ENCODE assay signal across 14 cellular contexts in genomic region chr11:8905528-8906165, GRCh38. TPM values are rescaled to one million over a fixed set of nuclear protein-coding genes. Genes with fewer than 3 reads are reported as not detected.
DNase-seq lines count a peak whose midpoint lies in the region; ATAC-seq, FAIRE-seq and TF ChIP-seq lines count a peak whose summit lies in the region.
"Had no signal": no experiment of that assay in that cellular context is flagged by ENCODE, and none has a peak within 500 bp of the region (broad histone marks: within the 10 kb centered on the region; RNA-seq: fewer than 3 reads in every experiment).

No MANE protein-coding gene starts in this region.

- H3K9me3 ChIP-seq in mammary epithelial cell (replicated peaks; ENCODE audit: insufficient read depth, low read length) (no peaks in the 10 kb centered on the region), keratinocyte (ENCODE audit: control insufficient read depth, low read depth, low read length) (no peaks in the 10 kb centered on the region)
- H3K9me3 ChIP-seq: pancreas had no signal

- no peaks in the 10 kb centered on the region for H4K20me1 ChIP-seq in mammary epithelial cell (ENCODE audit: insufficient read depth, low read length)
- no peaks in the 10 kb centered on the region for H4K20me1 ChIP-seq in keratinocyte (ENCODE audit: control insufficient read depth, extremely low read depth, insufficient read depth, low read length)
- H4K20me1 ChIP-seq: BLaER1 treated with 17β-estradiol and CSF1 and Interleukin-3, amounts not matched to agents 10 nM and 100 nM had no signal

- FAIRE-seq in keratinocyte (lab: Jason Lieb, UNC) (peak; percentile 65), frontal cortex (lab: Jason Lieb, UNC) (no peak)

- no peak for ATAC-seq in effector memory CD8-positive, alpha-beta T cell (replicated peaks)
- ATAC-seq in HG03442 (IDR thresholded peaks at IDR 0.05; ENCODE audit: unreplicated experiment): no peak
- ATAC-seq: pancreas had no signal

- H3K36me3 Mint-ChIP-seq in effector memory CD8-positive, alpha-beta T cell (ENCODE audit: insufficient read depth): peaks cover 12% of the 10 kb centered on the region

- H3K4me1 Mint-ChIP-seq in effector memory CD8-positive, alpha-beta T cell (ENCODE audit: low read depth in 2 of 2): peaks cover 8 to 17% of the 10 kb centered on the region in 2 donors

- no peaks in the 10 kb centered on the region for H3K79me2 ChIP-seq in mammary epithelial cell (ENCODE audit: insufficient read depth, low read length)
- H3K79me2 ChIP-seq in keratinocyte (ENCODE audit: control insufficient read depth, insufficient read depth, low read length): no peaks in the 10 kb centered on the region

- no peak overlapping the region for H3K4me3 Mint-ChIP-seq in effector memory CD8-positive, alpha-beta T cell
- H3K4me3 Mint-ChIP-seq: activated B cell treated with CpG ODN at 0.5 μM for 24 hours had no signal

- H3K9me3 Mint-ChIP-seq in effector memory CD8-positive, alpha-beta T cell: no peaks in the 10 kb centered on the region

- peak overlapping the region; percentile 79 for H3K27ac ChIP-seq in mammary epithelial cell (ENCODE audit: insufficient read depth, low read depth, low read length)
- peak overlapping the region; percentile 78 for H3K27ac ChIP-seq in keratinocyte (ENCODE audit: control insufficient read depth, insufficient read depth, low read length)
- H3K27ac ChIP-seq: BLaER1 treated with 17β-estradiol and CSF1 and Interleukin-3, amounts not matched to agents 10 nM and 100 nM; pancreas had no signal

- in situ Hi-C loops in mammary epithelial cell (cut with MboI; ENCODE audit: low sequenced_read_pairs in 2 of 2): no loop called here

- H3K4me2 ChIP-seq in mammary epithelial cell (ENCODE audit: insufficient read depth, low read depth, low read length) (peak overlapping the region; percentile 71), keratinocyte (ENCODE audit: control insufficient read depth, extremely low read depth, insufficient read depth, low read depth, low read length) (peak overlapping the region; percentile 52)
- H3K4me2 ChIP-seq: BLaER1 treated with 17β-estradiol and CSF1 and Interleukin-3, amounts not matched to agents 10 nM and 100 nM had no signal

- TF ChIP-seq CTCF in BJ (IDR thresholded peaks at IDR 0.05; ENCODE audit: insufficient read depth, low read depth, low read length): no peak
- no peak for TF ChIP-seq CTCF in mammary epithelial cell (conservative IDR thresholded peaks at IDR 0.05 in 1 of 2, IDR thresholded peaks at IDR 0.05 in 1 of 2; ENCODE audit: extremely low read depth in 1 of 2, insufficient read depth in 1 of 2, low read depth in 1 of 2, low read length in 2 of 2)
- no peak for TF ChIP-seq CTCF in keratinocyte (optimal IDR thresholded peaks at IDR 0.05 in 1 of 3, IDR thresholded peaks at IDR 0.05 in 1 of 3, conservative IDR thresholded peaks at IDR 0.05 in 1 of 3; ENCODE audit: extremely low read depth in 1 of 3, insufficient read depth in 2 of 3, low read length in 3 of 3)

- H3K9ac ChIP-seq in mammary epithelial cell (ENCODE audit: insufficient read depth, low read length) (peak overlapping the region; percentile 19), keratinocyte (ENCODE audit: control insufficient read depth, extremely low read depth, insufficient read depth, low read length) (peak overlapping the region; percentile 46)
- H3K9ac ChIP-seq: BLaER1 treated with 17β-estradiol and CSF1 and Interleukin-3, amounts not matched to agents 10 nM and 100 nM had no signal

- peaks cover 0 to 13% of the 10 kb centered on the region in 2 donors for H3K27me3 Mint-ChIP-seq in effector memory CD8-positive, alpha-beta T cell

- CTCF ChIA-PET in BJ (lab: Yijun Ruan, JAX): no interaction called here
- CTCF ChIA-PET in mammary epithelial cell (lab: Charles Lee; ENCODE audit: low non-redundant PET): no interaction called here

- dilution Hi-C loops in mammary epithelial cell (cut with HindIII; ENCODE audit: low sequenced_read_pairs) (no loop called here), keratinocyte (cut with MboI; ENCODE audit: extremely low pct_ligation_motif_present, low sequenced_read_pairs) (no loop called here)

- 15% methylated on average over 5 of the region's 5 CpGs for WGBS in mammary epithelial cell (ENCODE audit: low coverage, missing lambda C conversion rate)

- H3K27ac Mint-ChIP-seq in effector memory CD8-positive, alpha-beta T cell: no peak overlapping the region
- H3K27ac Mint-ChIP-seq: activated B cell treated with CpG ODN at 0.5 μM for 24 hours had no signal

- no peaks in the 10 kb centered on the region for H3K9me1 ChIP-seq in keratinocyte (ENCODE audit: control insufficient read depth, extremely low read depth, insufficient read depth, low read length)

- DNase-seq in BJ (ENCODE audit: low read depth): peak; percentile 61
- DNase-seq in LHCN-M2 (ENCODE audit: low read depth): peak; percentile 86
- peak; percentile 86 for DNase-seq in mammary epithelial cell
- no peak for DNase-seq in keratinocyte (ENCODE audit: low read depth, low spot score)
- no peak for DNase-seq in frontal cortex (ENCODE audit: low spot score in 2 of 2)
- DNase-seq in effector memory CD8-positive, alpha-beta T cell: no peak
- DNase-seq in head of caudate nucleus: no peak
- DNase-seq: activated B cell treated with CpG ODN at 0.5 μM for 24 hours, GF-D8, KG1, pancreas had no signal

- no peaks in the 10 kb centered on the region for H3K36me3 ChIP-seq in BJ (ENCODE audit: control insufficient read depth, insufficient read depth, low read length)
- no peaks in the 10 kb centered on the region for H3K36me3 ChIP-seq in mammary epithelial cell (ENCODE audit: insufficient read depth, low read length)
- no peaks in the 10 kb centered on the region for H3K36me3 ChIP-seq in keratinocyte (ENCODE audit: control insufficient read depth in 2 of 2, extremely low read depth in 1 of 2, insufficient read depth in 2 of 2, low read length in 2 of 2)
- H3K36me3 ChIP-seq: BLaER1 treated with 17β-estradiol and CSF1 and Interleukin-3, amounts not matched to agents 10 nM and 100 nM; pancreas had no signal

- H3K4me1 ChIP-seq in mammary epithelial cell (ENCODE audit: insufficient read depth, low read length): peaks cover 30% of the 10 kb centered on the region
- H3K4me1 ChIP-seq in keratinocyte (ENCODE audit: control insufficient read depth, extremely low read depth, insufficient read depth, low read length): peaks cover 31% of the 10 kb centered on the region
- H3K4me1 ChIP-seq: pancreas had no signal

- no peak overlapping the region for H2AFZ ChIP-seq in mammary epithelial cell (ENCODE audit: low read depth, low read length)
- H2AFZ ChIP-seq in keratinocyte (ENCODE audit: control insufficient read depth, low read length): peak overlapping the region; percentile 42

- BruUV-seq in mammary epithelial cell (replicated peaks; lab: Mats Ljungman, UMichigan): TSS peak; percentile 91

- intact Hi-C loops in mammary epithelial cell (cut with micrococcal nuclease) (loop anchor here (1.0 kb wide), 2 partner anchors 35 to 91 kb away; no protein-coding TSS in a partner anchor), head of caudate nucleus (cut with DNase I) (no loop called here)

- H3K27me3 ChIP-seq in BJ (ENCODE audit: control insufficient read depth, insufficient read depth, low read length) (no peaks in the 10 kb centered on the region), mammary epithelial cell (ENCODE audit: insufficient read depth, low read length) (no peaks in the 10 kb centered on the region), keratinocyte (ENCODE audit: control insufficient read depth, extremely low read depth, insufficient read depth, low read length) (no peaks in the 10 kb centered on the region)
- H3K27me3 ChIP-seq: BLaER1 treated with 17β-estradiol and CSF1 and Interleukin-3, amounts not matched to agents 10 nM and 100 nM; pancreas had no signal

- H3K4me3 ChIP-seq in BJ (ENCODE audit: low read depth, low read length) (no peak overlapping the region), mammary epithelial cell (replicated peaks in 1 of 3; ENCODE audit: insufficient read depth in 1 of 3, low read depth in 2 of 3, low read length in 3 of 3) (peak overlapping the region in 1 of 3 experiments; percentile 13), keratinocyte (ENCODE audit: control insufficient read depth in 2 of 3, extremely low read depth in 1 of 3, insufficient read depth in 2 of 3, low read depth in 1 of 3, low read length in 3 of 3) (no peak overlapping the region)
- H3K4me3 ChIP-seq: BLaER1 treated with 17β-estradiol and CSF1 and Interleukin-3, amounts not matched to agents 10 nM and 100 nM; pancreas had no signal

- POLR2A ChIA-PET in BJ (lab: Charles Lee): no interaction called here

RNA-seq across cellular contexts. Expression of gene AKIP1, which starts 5.3 kb away (rescaled TPM):
- 39.4 and 50.6 TPM in 2 replicates for polyA plus RNA-seq in BJ (2011; rRNA removed)
- 6.3 and 7.4 TPM in 2 replicates for polyA minus RNA-seq in BJ (2011; rRNA and poly(A)+ RNA removed)
- total RNA-seq in LHCN-M2 (2014; rRNA removed): 87.8 and 89.8 TPM in 2 replicates
- 80.5 TPM for polyA plus RNA-seq in LHCN-M2 (2012)
- total RNA-seq in mammary epithelial cell: 10 to 100 TPM; 31.7 to 35.2 TPM
- polyA plus RNA-seq in mammary epithelial cell: 40.5 TPM
- polyA minus RNA-seq in mammary epithelial cell: 21.3 TPM
- polyA plus RNA-seq in keratinocyte: 33.2 to 46.4 TPM (median 37.0 TPM) in 3 replicates
- 10.5 TPM for polyA plus RNA-seq in keratinocyte (2011; ENCODE audit: low read depth)
- polyA plus RNA-seq in keratinocyte (2011; cell fraction: cytosol; rRNA removed): 36.4 and 54.6 TPM in 2 replicates
- polyA plus RNA-seq in keratinocyte (2011; cell fraction: nucleus; rRNA removed): 29.9 and 32.9 TPM in 2 replicates
- 13.4 and 39.3 TPM in 2 replicates for polyA plus RNA-seq in keratinocyte (2012; ENCODE audit: low replicate concordance)
- polyA minus RNA-seq in keratinocyte: 8.4 to 13.0 TPM (median 12.0 TPM) in 3 replicates
- 34.1 TPM for polyA minus RNA-seq in keratinocyte (2011; cell fraction: cytosol; rRNA and poly(A)+ RNA removed)
- polyA minus RNA-seq in keratinocyte (2011; cell fraction: nucleus; rRNA and poly(A)+ RNA removed): 9.0 and 9.8 TPM in 2 replicates
- 22.4 TPM for total RNA-seq in frontal cortex

RNA-seq across cellular contexts. Expression of gene C11orf16, which starts 27.1 kb away (rescaled TPM):
- polyA plus RNA-seq in BJ (2011; rRNA removed): not detected in 2 replicates
- not detected in 2 replicates for polyA minus RNA-seq in BJ (2011; rRNA and poly(A)+ RNA removed)
- not detected in 2 replicates for total RNA-seq in LHCN-M2 (2014; rRNA removed)
- 0.04 TPM for polyA plus RNA-seq in LHCN-M2 (2012)
- total RNA-seq in mammary epithelial cell: not detected
- not detected for polyA plus RNA-seq in mammary epithelial cell
- polyA minus RNA-seq in mammary epithelial cell: not detected
- polyA plus RNA-seq in keratinocyte: not detected in 3 replicates
- not detected for polyA plus RNA-seq in keratinocyte (2011; ENCODE audit: low read depth)
- polyA plus RNA-seq in keratinocyte (2011; cell fraction: cytosol; rRNA removed): not detected in 2 replicates
- polyA plus RNA-seq in keratinocyte (2011; cell fraction: nucleus; rRNA removed): not detected in 2 replicates
- not detected in 2 replicates for polyA plus RNA-seq in keratinocyte (2012; ENCODE audit: low replicate concordance)
- polyA minus RNA-seq in keratinocyte: not detected in 3 replicates
- polyA minus RNA-seq in keratinocyte (2011; cell fraction: cytosol; rRNA and poly(A)+ RNA removed): not detected
- not detected in 2 replicates for polyA minus RNA-seq in keratinocyte (2011; cell fraction: nucleus; rRNA and poly(A)+ RNA removed)
- total RNA-seq in frontal cortex: not detected
- total RNA-seq: activated B cell treated with CpG ODN at 0.5 μM for 24 hours, pancreas had no signal
- polyA plus RNA-seq: adipose tissue, pancreas had no signal

RNA-seq across cellular contexts. Expression of gene ASCL3, which starts 37.2 kb away (rescaled TPM):
- polyA plus RNA-seq in BJ (2011; rRNA removed) (not detected in 2 replicates), mammary epithelial cell (not detected), keratinocyte (not detected in 3 replicates)
- not detected in 2 replicates for polyA minus RNA-seq in BJ (2011; rRNA and poly(A)+ RNA removed)
- total RNA-seq in LHCN-M2 (2014; rRNA removed) (not detected in 2 replicates), mammary epithelial cell (not detected), frontal cortex (not detected)
- polyA plus RNA-seq in LHCN-M2 (2012): not detected
- polyA minus RNA-seq in mammary epithelial cell (not detected), keratinocyte (not detected in 3 replicates)
- not detected for polyA plus RNA-seq in keratinocyte (2011; ENCODE audit: low read depth)
- not detected in 2 replicates for polyA plus RNA-seq in keratinocyte (2011; cell fraction: cytosol; rRNA removed)
- polyA plus RNA-seq in keratinocyte (2011; cell fraction: nucleus; rRNA removed): not detected in 2 replicates
- not detected in 2 replicates for polyA plus RNA-seq in keratinocyte (2012; ENCODE audit: low replicate concordance)
- not detected for polyA minus RNA-seq in keratinocyte (2011; cell fraction: cytosol; rRNA and poly(A)+ RNA removed)
- polyA minus RNA-seq in keratinocyte (2011; cell fraction: nucleus; rRNA and poly(A)+ RNA removed): not detected in 2 replicates
- total RNA-seq: activated B cell treated with CpG ODN at 0.5 μM for 24 hours had no signal
- polyA plus RNA-seq: pancreas had no signal

RNA-seq across cellular contexts. Expression of gene TMEM9B, which starts 58.6 kb away (rescaled TPM):
- polyA plus RNA-seq in BJ (2011; rRNA removed): 24.6 and 46.4 TPM in 2 replicates
- 10.5 and 11.8 TPM in 2 replicates for polyA minus RNA-seq in BJ (2011; rRNA and poly(A)+ RNA removed)
- total RNA-seq in LHCN-M2 (2014; rRNA removed): 46.2 and 47.3 TPM in 2 replicates
- polyA plus RNA-seq in LHCN-M2 (2012): 43.4 TPM
- total RNA-seq in mammary epithelial cell: 10 to 100 TPM; 37.8 to 52.7 TPM
- 29.7 TPM for polyA plus RNA-seq in mammary epithelial cell
- 3.3 TPM for polyA minus RNA-seq in mammary epithelial cell
- polyA plus RNA-seq in keratinocyte: 41.4 to 60.8 TPM (median 47.9 TPM) in 3 replicates
- 14.8 TPM for polyA plus RNA-seq in keratinocyte (2011; ENCODE audit: low read depth)
- polyA plus RNA-seq in keratinocyte (2011; cell fraction: cytosol; rRNA removed): 34.8 and 61.3 TPM in 2 replicates
- polyA plus RNA-seq in keratinocyte (2011; cell fraction: nucleus; rRNA removed): 29.7 and 43.8 TPM in 2 replicates
- polyA plus RNA-seq in keratinocyte (2012; ENCODE audit: low replicate concordance): 49.6 and 59.0 TPM in 2 replicates
- polyA minus RNA-seq in keratinocyte: 11.4 to 47.0 TPM (median 39.4 TPM) in 3 replicates
- polyA minus RNA-seq in keratinocyte (2011; cell fraction: cytosol; rRNA and poly(A)+ RNA removed): 27.8 TPM
- 19.5 and 30.2 TPM in 2 replicates for polyA minus RNA-seq in keratinocyte (2011; cell fraction: nucleus; rRNA and poly(A)+ RNA removed)
- 65.2 TPM for total RNA-seq in frontal cortex

Comparison
In these comparisons a context has a peak if more than half of its experiments do, and no peak if none do; other contexts are left out.
1. DNase-seq: peak in BJ (single experiment), LHCN-M2 (single experiment) and mammary epithelial cell (single experiment); none in keratinocyte (single experiment), frontal cortex (0 of 2), effector memory CD8-positive, alpha-beta T cell (0 of 3) and head of caudate nucleus (0 of 42).